9 cellular contexts compared by ENCODE assay signal in the genomic region with DNA sequence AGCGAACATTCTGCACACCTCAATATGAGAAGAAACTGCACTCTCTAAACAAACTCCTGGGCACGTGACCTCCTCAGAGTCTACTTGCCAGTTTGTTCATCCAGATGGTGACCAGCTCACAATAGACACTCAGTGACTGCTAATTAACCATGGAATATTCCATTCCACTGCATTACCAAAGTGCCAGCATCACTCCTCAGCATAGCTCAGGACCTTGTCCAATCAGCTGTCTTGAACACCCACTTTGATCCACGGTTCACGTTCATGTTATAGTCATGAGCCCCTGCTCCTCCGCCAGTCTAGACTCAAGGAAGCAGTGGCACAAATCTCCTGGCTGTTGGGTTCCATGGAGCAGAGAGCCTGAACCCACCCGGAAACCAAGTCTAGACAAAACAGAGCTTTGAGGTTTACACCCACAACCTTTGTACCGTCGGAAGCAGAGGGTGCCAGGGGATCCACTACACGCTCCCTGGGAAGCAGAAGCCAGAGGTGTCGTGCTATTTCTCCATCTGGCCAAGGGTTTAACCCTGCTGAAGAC.
A peak's percentile ranks its signal among the peaks of the same experiment; 100 is the strongest.
DNase-seq lines count a peak whose midpoint lies in the region; ATAC-seq, FAIRE-seq and TF ChIP-seq lines count a peak whose summit lies in the region.
"Had no signal": no experiment of that assay in that cellular context is flagged by ENCODE, and none has a peak within 500 bp of the region (broad histone marks: within the 10 kb centered on the region; RNA-seq: fewer than 3 reads in every experiment).

No MANE protein-coding gene starts in this region.

- H3K4me3 ChIP-seq in CD4-positive, CD25-positive, alpha-beta regulatory T cell (ENCODE audit: low read depth, low read length): peak overlapping the region; percentile 72
- no peak overlapping the region for H3K4me3 ChIP-seq in astrocyte (ENCODE audit: insufficient read depth, low read depth, low read length)

- H3K27me3 ChIP-seq in CD4-positive, CD25-positive, alpha-beta regulatory T cell (ENCODE audit: control insufficient read depth, insufficient read depth, low read length): no peaks in the 10 kb centered on the region
- H3K27me3 ChIP-seq in astrocyte (ENCODE audit: insufficient read depth, low read length): no peaks in the 10 kb centered on the region

- H3K27me3 Mint-ChIP-seq in CD4-positive, CD25-positive, alpha-beta regulatory T cell: no peaks in the 10 kb centered on the region
- H3K27me3 Mint-ChIP-seq in astrocyte (ENCODE audit: low read depth, unreplicated experiment) (peaks cover 3% of the 10 kb centered on the region), nephron (ENCODE audit: low read depth) (peaks cover 3% of the 10 kb centered on the region)
- no peaks in the 10 kb centered on the region for H3K27me3 Mint-ChIP-seq in activated T-helper 2 cell treated with anti-CD3 and anti-CD28 coated beads, Interferon-gamma antibody, Interleukin-2, Interleukin-4, amounts not matched to agents 10 μg/mL and 5 μg/mL and 100 μg/mL, durations not matched to agents 14 hours and 24 hours and 36 hours (ENCODE audit: low read depth)

- H3K36me3 ChIP-seq in CD4-positive, CD25-positive, alpha-beta regulatory T cell (ENCODE audit: control insufficient read depth, insufficient read depth, low read length): no peaks in the 10 kb centered on the region
- no peaks in the 10 kb centered on the region for H3K36me3 ChIP-seq in astrocyte (ENCODE audit: insufficient read depth, low read length)

- H3K9me3 Mint-ChIP-seq in CD4-positive, CD25-positive, alpha-beta regulatory T cell: no peaks in the 10 kb centered on the region
- H3K9me3 Mint-ChIP-seq in astrocyte (ENCODE audit: unreplicated experiment): peaks cover 2% of the 10 kb centered on the region
- H3K9me3 Mint-ChIP-seq in nephron: no peaks in the 10 kb centered on the region
- H3K9me3 Mint-ChIP-seq in activated T-helper 2 cell treated with anti-CD3 and anti-CD28 coated beads, Interferon-gamma antibody, Interleukin-2, Interleukin-4, amounts not matched to agents 10 μg/mL and 5 μg/mL and 100 μg/mL, durations not matched to agents 14 hours and 24 hours and 36 hours: no peaks in the 10 kb centered on the region
- H3K9me3 Mint-ChIP-seq: dendritic cell treated with granulocyte-macrophage colony-stimulating factor and Interleukin-4, amounts not matched to agents 40 ng/mL and 50 ng/mL, for 4 days had no signal

- intact Hi-C loops in activated T-helper 2 cell treated with anti-CD3 and anti-CD28 coated beads, Interferon-gamma antibody, Interleukin-2, Interleukin-4, amounts not matched to agents 10 μg/mL and 5 μg/mL and 100 μg/mL, durations not matched to agents 14 hours and 24 hours and 36 hours (cut with micrococcal nuclease): no loop called here
- intact Hi-C loops in Right ventricle myocardium superior (cut with DNase I): no loop called here

- no peak for FAIRE-seq in astrocyte (lab: Jason Lieb, UNC)

- peak overlapping the region; percentile 47 to 76 (median 67) for H3K4me3 Mint-ChIP-seq in CD4-positive, CD25-positive, alpha-beta regulatory T cell
- H3K4me3 Mint-ChIP-seq in astrocyte (ENCODE audit: unreplicated experiment) (no peak overlapping the region), nephron (no peak overlapping the region)
- H3K4me3 Mint-ChIP-seq in activated T-helper 2 cell treated with anti-CD3 and anti-CD28 coated beads, Interferon-gamma antibody, Interleukin-2, Interleukin-4, amounts not matched to agents 10 μg/mL and 5 μg/mL and 100 μg/mL, durations not matched to agents 14 hours and 24 hours and 36 hours (ENCODE audit: low read depth): no peak overlapping the region
- H3K4me3 Mint-ChIP-seq: dendritic cell treated with granulocyte-macrophage colony-stimulating factor and Interleukin-4, amounts not matched to agents 40 ng/mL and 50 ng/mL, for 4 days had no signal

- ATAC-seq in CD4-positive, CD25-positive, alpha-beta regulatory T cell (ENCODE audit: low read depth in 2 of 2): peak; percentile 6 to 26
- ATAC-seq in HG02642 (IDR thresholded peaks at IDR 0.05; ENCODE audit: poor library complexity, unreplicated experiment) (no peak), HG03521 (IDR thresholded peaks at IDR 0.05; ENCODE audit: unreplicated experiment) (no peak), Right ventricle myocardium superior (ENCODE audit: poor library complexity) (no peak)

- no peaks in the 10 kb centered on the region for H3K79me2 ChIP-seq in astrocyte (ENCODE audit: insufficient read depth, low read length)

- TF ChIP-seq CTCF in astrocyte (IDR thresholded peaks at IDR 0.05; ENCODE audit: insufficient read depth, low read depth, low read length): no peak
- TF ChIP-seq CTCF in nephron (IDR thresholded peaks at IDR 0.05; ENCODE audit: unreplicated experiment in 3 of 3): no peak

- peak overlapping the region; percentile 68 for H3K27ac ChIP-seq in CD4-positive, CD25-positive, alpha-beta regulatory T cell (ENCODE audit: insufficient read depth, low read length, poor library complexity, severe bottlenecking)
- H3K27ac ChIP-seq in astrocyte (ENCODE audit: low read depth, low read length): no peak overlapping the region

- H3K27ac Mint-ChIP-seq in CD4-positive, CD25-positive, alpha-beta regulatory T cell: peak overlapping the region; percentile 87 to 99 (median 89)
- peak overlapping the region; percentile 80 for H3K27ac Mint-ChIP-seq in astrocyte (ENCODE audit: unreplicated experiment)
- H3K27ac Mint-ChIP-seq in nephron: peak overlapping the region; percentile 90 to 97 (median 97)
- no peak overlapping the region for H3K27ac Mint-ChIP-seq in activated T-helper 2 cell treated with anti-CD3 and anti-CD28 coated beads, Interferon-gamma antibody, Interleukin-2, Interleukin-4, amounts not matched to agents 10 μg/mL and 5 μg/mL and 100 μg/mL, durations not matched to agents 14 hours and 24 hours and 36 hours
- H3K27ac Mint-ChIP-seq: dendritic cell treated with granulocyte-macrophage colony-stimulating factor and Interleukin-4, amounts not matched to agents 40 ng/mL and 50 ng/mL, for 4 days had no signal

- H3K4me1 ChIP-seq in CD4-positive, CD25-positive, alpha-beta regulatory T cell (ENCODE audit: control insufficient read depth, insufficient read depth, low read length, poor library complexity, severe bottlenecking): peaks cover 39% of the 10 kb centered on the region
- peaks cover 21% of the 10 kb centered on the region for H3K4me1 ChIP-seq in astrocyte (ENCODE audit: insufficient read depth, low read length)

- H3K4me1 Mint-ChIP-seq in CD4-positive, CD25-positive, alpha-beta regulatory T cell: peaks cover 23 to 87% (median 37%) of the 10 kb centered on the region in 4 donors
- H3K4me1 Mint-ChIP-seq in astrocyte (ENCODE audit: low read depth, unreplicated experiment) (peaks cover 30% of the 10 kb centered on the region), nephron (peaks cover 86% of the 10 kb centered on the region)
- peaks cover 21% of the 10 kb centered on the region for H3K4me1 Mint-ChIP-seq in activated T-helper 2 cell treated with anti-CD3 and anti-CD28 coated beads, Interferon-gamma antibody, Interleukin-2, Interleukin-4, amounts not matched to agents 10 μg/mL and 5 μg/mL and 100 μg/mL, durations not matched to agents 14 hours and 24 hours and 36 hours (ENCODE audit: low read depth)

- no peaks in the 10 kb centered on the region for H4K20me1 ChIP-seq in astrocyte (ENCODE audit: insufficient read depth, low read length)

- no peak overlapping the region for H3K9ac ChIP-seq in astrocyte (ENCODE audit: low read length)

- H2AFZ ChIP-seq in astrocyte (ENCODE audit: low read depth, low read length): no peak overlapping the region

- H3K4me2 ChIP-seq in astrocyte (ENCODE audit: low read length): no peak overlapping the region

- no peaks in the 10 kb centered on the region for H3K9me3 ChIP-seq in CD4-positive, CD25-positive, alpha-beta regulatory T cell (ENCODE audit: control insufficient read depth in 2 of 2, low read length in 2 of 2)
- H3K9me3 ChIP-seq in astrocyte (ENCODE audit: insufficient read depth, low read depth, low read length): no peaks in the 10 kb centered on the region

- no peaks in the 10 kb centered on the region for H3K36me3 Mint-ChIP-seq in CD4-positive, CD25-positive, alpha-beta regulatory T cell
- H3K36me3 Mint-ChIP-seq in astrocyte (ENCODE audit: low read depth, unreplicated experiment) (peaks cover 3% of the 10 kb centered on the region), nephron (ENCODE audit: low read depth) (no peaks in the 10 kb centered on the region)
- no peaks in the 10 kb centered on the region for H3K36me3 Mint-ChIP-seq in activated T-helper 2 cell treated with anti-CD3 and anti-CD28 coated beads, Interferon-gamma antibody, Interleukin-2, Interleukin-4, amounts not matched to agents 10 μg/mL and 5 μg/mL and 100 μg/mL, durations not matched to agents 14 hours and 24 hours and 36 hours (ENCODE audit: low read depth)

- peak; percentile 23 to 32 (median 30) for DNase-seq in CD4-positive, CD25-positive, alpha-beta regulatory T cell
- DNase-seq in NCI-H69 (lab: John Stamatoyannopoulos, UW): peak; percentile 13
- no peak for DNase-seq in astrocyte (ENCODE audit: low read depth)
- no peak for DNase-seq in activated T-helper 2 cell treated with anti-CD3 and anti-CD28 coated beads, Interferon-gamma antibody, Interleukin-2, Interleukin-4, amounts not matched to agents 10 μg/mL and 5 μg/mL and 100 μg/mL, durations not matched to agents 14 hours and 24 hours and 36 hours (ENCODE audit: low spot score)
- DNase-seq in Right ventricle myocardium superior: no peak

Comparison
In these comparisons a context has a peak if more than half of its experiments do, and no peak if none do; other contexts are left out.
1. ATAC-seq: peak in CD4-positive, CD25-positive, alpha-beta regulatory T cell (2 of 2); none in HG02642 (single experiment), HG03521 (single experiment) and Right ventricle myocardium superior (single experiment).
2. DNase-seq: peak in CD4-positive, CD25-positive, alpha-beta regulatory T cell (3 of 3) and NCI-H69 (single experiment); none in astrocyte (single experiment), activated T-helper 2 cell treated with anti-CD3 and anti-CD28 coated beads, Interferon-gamma antibody, Interleukin-2, Interleukin-4, amounts not matched to agents 10 μg/mL and 5 μg/mL and 100 μg/mL, durations not matched to agents 14 hours and 24 hours and 36 hours (single experiment) and Right ventricle myocardium superior (single experiment).
3. H3K4me3 Mint-ChIP-seq: peak in CD4-positive, CD25-positive, alpha-beta regulatory T cell (4 of 4); none in astrocyte (single experiment), nephron (0 of 3) and activated T-helper 2 cell treated with anti-CD3 and anti-CD28 coated beads, Interferon-gamma antibody, Interleukin-2, Interleukin-4, amounts not matched to agents 10 μg/mL and 5 μg/mL and 100 μg/mL, durations not matched to agents 14 hours and 24 hours and 36 hours (single experiment).